Comparison of ENCODE assay signal across 8 cellular contexts in the genomic region with DNA sequence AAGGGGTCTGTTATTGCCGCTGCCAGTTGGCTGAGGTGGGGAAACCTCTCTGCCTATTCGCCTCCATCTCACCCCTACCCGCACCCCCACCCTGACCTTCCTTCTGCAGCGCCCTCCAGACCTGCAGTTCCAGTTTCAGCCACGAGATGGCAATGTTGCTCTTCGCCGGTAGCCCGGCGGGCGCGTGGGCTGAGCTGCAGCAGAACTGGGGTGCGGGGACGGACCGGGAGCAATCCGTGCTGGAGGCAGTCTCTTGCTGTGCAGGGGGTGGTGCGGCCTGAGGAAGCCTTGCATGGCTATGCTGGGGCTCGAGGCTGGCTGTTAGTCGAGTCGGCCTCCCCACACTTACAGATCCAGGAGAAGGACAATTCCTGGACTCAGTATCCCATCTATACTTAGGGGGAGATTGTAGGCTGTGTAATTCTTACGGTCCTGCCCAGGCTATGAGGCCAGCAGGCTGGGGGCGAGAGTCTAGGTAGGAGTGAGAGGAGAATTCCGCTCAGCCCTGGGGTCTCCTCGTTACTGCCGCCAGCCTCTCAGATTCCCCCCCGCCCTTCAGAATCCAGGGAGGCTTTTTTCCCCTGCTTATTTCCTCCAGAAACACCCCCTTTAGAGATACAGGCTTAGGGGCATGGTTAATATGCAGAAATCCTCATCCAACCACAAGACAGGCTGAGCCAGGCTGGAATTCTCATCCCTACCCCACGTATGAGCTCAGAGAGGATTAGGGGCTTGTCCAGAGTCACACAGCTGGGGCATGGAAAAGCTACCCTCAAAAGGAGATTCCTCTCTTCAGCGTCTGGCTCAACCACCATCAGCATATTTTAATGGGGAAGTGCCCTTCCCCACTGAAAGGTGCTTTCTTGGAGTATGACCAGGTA. TPM values are rescaled to one million over a fixed set of nuclear protein-coding genes. Genes with fewer than 3 reads are reported as not detected.
A peak's percentile ranks its signal among the peaks of the same experiment; 100 is the strongest.
DNase-seq lines count a peak whose midpoint lies in the region; ATAC-seq and TF ChIP-seq lines count a peak whose summit lies in the region.

No MANE protein-coding gene starts in this region.

- H3K9me3 ChIP-seq in HUES48 (ENCODE audit: control insufficient read depth, insufficient read depth, low read length) (no peaks in the 10 kb centered on the region), Panc1 (ENCODE audit: control insufficient read depth, insufficient read depth, low read depth, low read length) (no peaks in the 10 kb centered on the region), testis (no peaks in the 10 kb centered on the region)

- H3K27me3 ChIP-seq in HUES48 (ENCODE audit: control insufficient read depth, insufficient read depth, low read length), result peaks cover 28% of the 10 kb centered on the region
- H3K27me3 ChIP-seq in Panc1 (ENCODE audit: control insufficient read depth, insufficient read depth, low read length), result peaks cover 24% of the 10 kb centered on the region
- H3K27me3 ChIP-seq in foreskin keratinocyte, result peaks cover 44% of the 10 kb centered on the region
- H3K27me3 ChIP-seq in testis, result no peaks in the 10 kb centered on the region

- ATAC-seq in GM21367 (IDR thresholded peaks at IDR 0.05; ENCODE audit: unreplicated experiment) (peak; percentile 80), Panc1 (peak; percentile 76), foreskin keratinocyte (peak; percentile 60), omental fat pad (ENCODE audit: low FRiP score) (peak; percentile 73)

- H3K36me3 ChIP-seq in HUES48 (ENCODE audit: control insufficient read depth, insufficient read depth, low read length) (no peaks in the 10 kb centered on the region), Panc1 (ENCODE audit: control insufficient read depth, insufficient read depth, low read length) (no peaks in the 10 kb centered on the region), testis (ENCODE audit: low read depth, missing control alignments) (no peaks in the 10 kb centered on the region)

- BruUV-seq in Panc1 (replicated peaks; lab: Mats Ljungman, UMichigan), result no TSS peak

- no peak overlapping the region for H3K9ac ChIP-seq in HUES48 (ENCODE audit: low read depth, low read length)

- TF ChIP-seq POLR2A in testis (IDR thresholded peaks at IDR 0.05), result no peak

- intact Hi-C loops in Panc1 (cut with micrococcal nuclease; ENCODE audit: unreplicated experiment) (loop anchor here (1.0 to 10.0 kb wide), 3 partner anchors 144 to 351 kb away; no protein-coding TSS in a partner anchor), testis (cut with DNase I; ENCODE audit: low total_unique reads) (no loop called here)

- 6 to 10% methylated on average over 17 to 27 of the region's 27 CpGs for WGBS in testis, 2 donors

- H3K27ac ChIP-seq in HUES48 (ENCODE audit: low read depth, low read length), result no peak overlapping the region
- H3K27ac ChIP-seq in Panc1 (ENCODE audit: low read length), result no peak overlapping the region
- no peak overlapping the region for H3K27ac ChIP-seq in foreskin keratinocyte
- H3K27ac ChIP-seq in testis, result no peak overlapping the region

- TF ChIP-seq CTCF in Panc1 (IDR thresholded peaks at IDR 0.05) (peak; percentile 99), foreskin keratinocyte (conservative IDR thresholded peaks at IDR 0.05) (peak; percentile 97), omental fat pad (IDR thresholded peaks at IDR 0.05) (peak in 2 of 3 donors; percentile 86 to 94), testis (IDR thresholded peaks at IDR 0.05) (peak; percentile 97 to 100 (median 99))

- in situ Hi-C loops in Panc1 (cut with HindIII; ENCODE audit: low pct_unique_long_range_greater_than_20kb, low sequenced_read_pairs), result no loop called here

- H3K4me3 ChIP-seq in HUES48 (ENCODE audit: low read depth, low read length) (peak overlapping the region; percentile 51), Panc1 (ENCODE audit: low read depth in 2 of 2, low read length in 2 of 2) (no peak overlapping the region), testis (no peak overlapping the region)

- POLR2A ChIA-PET in Panc1 (lab: Charles Lee), result interaction anchor here (0.9 kb wide), 1 partner anchor 86 kb away, joined by 3 read pairs; no protein-coding TSS in a partner anchor

- DNase-seq in DMS114 treated with DMSO at 0.1 percent for 48 hours (lab: John Stamatoyannopoulos, UW; ENCODE audit: unreplicated experiment), result peak; percentile 59
- peak; percentile 41 for DNase-seq in Panc1 (ENCODE audit: low read depth, low spot score)
- peak; percentile 64 to 74 for DNase-seq in activated T-helper 1 cell treated with anti-CD3 and anti-CD28 coated beads, Interleukin-2, amount 50 U/mL, for 16 hours (ENCODE audit: low read depth in 1 of 2, low spot score in 1 of 2)
- DNase-seq in foreskin keratinocyte, result peak in 1 of 2 donors; percentile 43
- peak; percentile 58 for DNase-seq in omental fat pad (ENCODE audit: low spot score)
- peak; percentile 89 for DNase-seq in testis

- peaks cover 32% of the 10 kb centered on the region for H3K4me1 ChIP-seq in HUES48 (ENCODE audit: control insufficient read depth, insufficient read depth, low read length)
- H3K4me1 ChIP-seq in Panc1 (ENCODE audit: control insufficient read depth, insufficient read depth, low read length), result peaks cover 17% of the 10 kb centered on the region
- H3K4me1 ChIP-seq in foreskin keratinocyte, result no peaks in the 10 kb centered on the region
- peaks cover 9% of the 10 kb centered on the region for H3K4me1 ChIP-seq in testis

- CTCF ChIA-PET in Panc1 (lab: Charles Lee), result interaction anchor here (0.6 to 0.7 kb wide), 2 partner anchors 11 to 21 kb away, joined by 3 to 6 read pairs; no protein-coding TSS in a partner anchor

RNA-seq across cellular contexts. Expression of a gene that starts 2.8 kb away (rescaled TPM):
- total RNA-seq in Panc1 (2021; ENCODE audit: unreplicated experiment), result 0.26 TPM
- polyA plus RNA-seq in Panc1 (2012; ENCODE audit: insufficient read length), result 0.18 TPM
- 0.14 and 1.2 TPM in 2 replicates for total RNA-seq in foreskin keratinocyte
- polyA plus RNA-seq in foreskin keratinocyte, result 0.07 and 0.25 TPM in 2 replicates
- 1 to 10 TPM in 1 of 4 donors, under 1 TPM in 3; 0.19 to 1.3 (median 0.54) TPM for total RNA-seq in omental fat pad
- total RNA-seq in testis, result 1 to 10 TPM; 4.7 to 7.3 TPM
- 11.9 TPM for polyA plus RNA-seq in testis (ENCODE audit: insufficient read depth, low read depth, low replicate concordance)
